In genomic region chr1:47842228-47842627, GRCh38 we compare ENCODE assay signal across 23 cellular contexts.
"Had no signal": no experiment of that assay in that cellular context is flagged by ENCODE, and none has a peak within 500 bp of the region (broad histone marks: within the 10 kb centered on the region; RNA-seq: fewer than 3 reads in every experiment).

No MANE protein-coding gene starts in this region.

- H3K27ac Mint-ChIP-seq: activated CD4-positive, alpha-beta memory T cell treated with anti-CD3 and anti-CD28 coated beads for 36 hours; activated naive CD4-positive, alpha-beta T cell treated with anti-CD3 and anti-CD28 coated beads, Interleukin-2, amount 50 U/mL, for 24 hours; activated T-cell treated with anti-CD3 and anti-CD28 coated beads, Interleukin-2, amount 50 U/mL, for 72 hours; immature natural killer cell; naive thymus-derived CD4-positive, alpha-beta T cell; stimulated activated memory B cell treated with anti-CD40 and anti-IgM and Interleukin-4, amounts not matched to agents 10 μg/mL and 1 μg/mL and 100 μg/mL, for 72 hours; T-helper 17 cell had no signal

- DNase-seq: activated CD4-positive, alpha-beta memory T cell treated with anti-CD3 and anti-CD28 coated beads for 36 hours; activated CD4-positive, alpha-beta T cell treated with anti-CD3 and anti-CD28 coated beads for 4 hours; activated CD4-positive, CD25-positive, alpha-beta regulatory T cell; activated gamma-delta T cell; activated T-cell treated with anti-CD3 and anti-CD28 coated beads, Interleukin-2, amount 50 U/mL, for 72 hours; anterior cingulate cortex; dermis blood vessel endothelial cell; effector CD8-positive, alpha-beta T cell; foreskin keratinocyte; immature natural killer cell; naive thymus-derived CD4-positive, alpha-beta T cell; stimulated activated CD4-positive, alpha-beta T cell treated with anti-CD3 and anti-CD28 coated beads, Interleukin-2, amount 100 ng/mL, for 24 hours; stomach; SW 1271; T-helper 17 cell had no signal

- H3K4me3 ChIP-seq: lung, psoas muscle, right atrium auricular region, skin epidermis, stomach had no signal

- H3K27ac ChIP-seq: foreskin keratinocyte, psoas muscle, right atrium auricular region, skin epidermis, stomach had no signal

- H3K4me3 Mint-ChIP-seq: activated CD4-positive, alpha-beta memory T cell treated with anti-CD3 and anti-CD28 coated beads for 36 hours; activated naive CD4-positive, alpha-beta T cell treated with anti-CD3 and anti-CD28 coated beads, Interleukin-2, amount 50 U/mL, for 24 hours; activated T-cell treated with anti-CD3 and anti-CD28 coated beads, Interleukin-2, amount 50 U/mL, for 72 hours; brain; immature natural killer cell; naive thymus-derived CD4-positive, alpha-beta T cell; stimulated activated memory B cell treated with anti-CD40 and anti-IgM and Interleukin-4, amounts not matched to agents 10 μg/mL and 1 μg/mL and 100 μg/mL, for 72 hours; T-helper 17 cell had no signal

- ATAC-seq: activated T-cell treated with anti-CD3 and anti-CD28 coated beads, Interleukin-2, amount 50 U/mL, for 72 hours; left lobe of liver; naive thymus-derived CD4-positive, alpha-beta T cell; psoas muscle; stimulated activated memory B cell treated with anti-CD40 and anti-IgM and Interleukin-4, amounts not matched to agents 10 μg/mL and 1 μg/mL and 100 μg/mL, for 72 hours; T-helper 17 cell had no signal

- H3K9me3 ChIP-seq: psoas muscle, right atrium auricular region, stomach had no signal

- H3K4me1 ChIP-seq: foreskin keratinocyte, psoas muscle had no signal

- H3K9me3 Mint-ChIP-seq: activated CD4-positive, alpha-beta memory T cell treated with anti-CD3 and anti-CD28 coated beads for 36 hours; activated naive CD4-positive, alpha-beta T cell treated with anti-CD3 and anti-CD28 coated beads, Interleukin-2, amount 50 U/mL, for 24 hours; activated T-cell treated with anti-CD3 and anti-CD28 coated beads, Interleukin-2, amount 50 U/mL, for 72 hours; brain; immature natural killer cell; stimulated activated memory B cell treated with anti-CD40 and anti-IgM and Interleukin-4, amounts not matched to agents 10 μg/mL and 1 μg/mL and 100 μg/mL, for 72 hours had no signal

- H3K36me3 ChIP-seq: right atrium auricular region, stomach had no signal

- H3K27me3 ChIP-seq: right atrium auricular region had no signal

- H3K4me1 Mint-ChIP-seq: activated naive CD4-positive, alpha-beta T cell treated with anti-CD3 and anti-CD28 coated beads, Interleukin-2, amount 50 U/mL, for 24 hours; immature natural killer cell; naive thymus-derived CD4-positive, alpha-beta T cell; stimulated activated memory B cell treated with anti-CD40 and anti-IgM and Interleukin-4, amounts not matched to agents 10 μg/mL and 1 μg/mL and 100 μg/mL, for 72 hours had no signal

- H3K36me3 Mint-ChIP-seq: activated CD4-positive, alpha-beta memory T cell treated with anti-CD3 and anti-CD28 coated beads for 36 hours; activated naive CD4-positive, alpha-beta T cell treated with anti-CD3 and anti-CD28 coated beads, Interleukin-2, amount 50 U/mL, for 24 hours; brain; immature natural killer cell; naive thymus-derived CD4-positive, alpha-beta T cell; stimulated activated memory B cell treated with anti-CD40 and anti-IgM and Interleukin-4, amounts not matched to agents 10 μg/mL and 1 μg/mL and 100 μg/mL, for 72 hours had no signal

- H3K27me3 Mint-ChIP-seq: brain had no signal
